In the genomic region with DNA sequence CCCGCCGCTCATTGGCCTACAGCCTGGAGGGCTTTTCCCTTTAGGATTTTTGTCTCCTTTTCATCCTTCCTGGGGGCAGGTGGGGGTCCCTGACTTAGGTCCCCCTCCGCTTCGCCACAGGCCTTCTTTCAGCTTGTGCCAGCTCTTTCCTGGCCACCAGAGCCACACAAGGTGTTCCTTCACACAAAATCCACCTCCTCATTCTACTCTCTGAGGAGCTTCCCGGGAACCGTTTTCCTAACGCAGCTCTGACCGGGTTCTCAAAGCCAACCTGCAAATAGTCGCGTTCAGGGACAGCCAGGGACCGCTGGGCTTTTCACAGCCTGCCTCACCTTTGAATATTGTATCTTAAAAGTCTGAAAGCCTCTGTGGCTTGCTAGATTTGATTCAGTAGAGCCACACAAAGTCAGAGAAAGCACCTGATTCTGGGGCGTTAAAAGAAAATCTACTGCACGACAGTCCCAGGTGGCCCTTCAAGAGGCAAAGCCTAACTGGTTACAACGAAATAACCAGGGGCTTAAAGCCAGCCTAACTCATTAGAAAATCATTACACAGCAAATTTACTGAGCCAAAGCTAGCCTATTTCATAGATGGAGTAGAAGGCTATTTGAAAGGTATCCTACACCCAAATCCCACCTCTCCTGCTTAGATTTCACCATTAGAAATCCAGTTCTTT, we compare ENCODE assay signal across 9 cellular contexts. TPM values are rescaled to one million over a fixed set of nuclear protein-coding genes. Genes with fewer than 3 reads are reported as not detected.
DNase-seq lines count a peak whose midpoint lies in the region; ATAC-seq, FAIRE-seq and TF ChIP-seq lines count a peak whose summit lies in the region.
"Had no signal": no experiment of that assay in that cellular context is flagged by ENCODE, and none has a peak within 500 bp of the region (broad histone marks: within the 10 kb centered on the region; RNA-seq: fewer than 3 reads in every experiment).

No MANE protein-coding gene starts in this region.

- BruUV-seq in A673 (replicated peaks; lab: Mats Ljungman, UMichigan) = no TSS peak

- no peak for TF ChIP-seq CTCF in A673 (conservative IDR thresholded peaks at IDR 0.05; ENCODE audit: low read depth, low read length)

- no peak overlapping the region for H3K9ac ChIP-seq in HUES48 (ENCODE audit: low read depth, low read length)

- H3K36me3 ChIP-seq in A673 (ENCODE audit: insufficient read depth, low read length, poor library complexity, severe bottlenecking) (no peaks in the 10 kb centered on the region), HUES48 (ENCODE audit: control insufficient read depth, insufficient read depth, low read length) (no peaks in the 10 kb centered on the region)

- H3K4me3 ChIP-seq in A673 (ENCODE audit: low read depth, low read length, poor library complexity, severe bottlenecking) (peak overlapping the region; percentile 24), HUES48 (ENCODE audit: low read depth, low read length) (peak overlapping the region; percentile 63)

- no peak overlapping the region for H3K27ac ChIP-seq in A673 (ENCODE audit: low read depth, low read length, poor library complexity, severe bottlenecking)
- H3K27ac ChIP-seq in HUES48 (ENCODE audit: low read depth, low read length) = peak overlapping the region; percentile 56

- H3K27ac Mint-ChIP-seq in dendritic cell treated with granulocyte-macrophage colony-stimulating factor and Interleukin-4, amounts not matched to agents 40 ng/mL and 50 ng/mL, for 4 days = no peak overlapping the region
- H3K27ac Mint-ChIP-seq in naive B cell = no peak overlapping the region

- H3K9me3 Mint-ChIP-seq in dendritic cell treated with granulocyte-macrophage colony-stimulating factor and Interleukin-4, amounts not matched to agents 40 ng/mL and 50 ng/mL, for 4 days = no peaks in the 10 kb centered on the region
- peaks cover 0 to 4% (median 0%) of the 10 kb centered on the region in 7 donors for H3K9me3 Mint-ChIP-seq in naive B cell

- DNase-seq in A673 (ENCODE audit: low spot score) (no peak), naive B cell (no peak), HTR-8/SVneo (ENCODE audit: insufficient read length, low spot score) (no peak), Ammon's horn (ENCODE audit: low spot score) (no peak), superior temporal gyrus (ENCODE audit: extremely low spot score) (no peak)
- no peak for DNase-seq in activated effector memory CD4-positive, alpha-beta T cell treated with anti-CD3 and anti-CD28 coated beads, Interleukin-2, amount 50 U/mL, for 16 hours

- H3K4me1 ChIP-seq in A673 (ENCODE audit: insufficient read depth, low read length, poor library complexity, severe bottlenecking) (no peaks in the 10 kb centered on the region), HUES48 (ENCODE audit: control insufficient read depth, insufficient read depth, low read length) (peaks cover 61% of the 10 kb centered on the region)

- H3K4me3 Mint-ChIP-seq in dendritic cell treated with granulocyte-macrophage colony-stimulating factor and Interleukin-4, amounts not matched to agents 40 ng/mL and 50 ng/mL, for 4 days = peak overlapping the region; percentile 53
- peak overlapping the region; percentile 35 to 82 (median 72) for H3K4me3 Mint-ChIP-seq in naive B cell

- no peak for ATAC-seq in naive B cell (ENCODE audit: low read depth in 2 of 2)

- no peaks in the 10 kb centered on the region for H3K36me3 Mint-ChIP-seq in dendritic cell treated with granulocyte-macrophage colony-stimulating factor and Interleukin-4, amounts not matched to agents 40 ng/mL and 50 ng/mL, for 4 days (ENCODE audit: low read depth)
- no peaks in the 10 kb centered on the region for H3K36me3 Mint-ChIP-seq in naive B cell

- intact Hi-C loops in A673 (cut with micrococcal nuclease; ENCODE audit: unreplicated experiment) = no loop called here
- intact Hi-C loops in dendritic cell treated with granulocyte-macrophage colony-stimulating factor and Interleukin-4, amounts not matched to agents 40 ng/mL and 50 ng/mL, for 4 days (cut with micrococcal nuclease) = no loop called here

- CTCF ChIA-PET in A673 (lab: Charles Lee) = no interaction called here

- peaks cover 47% of the 10 kb centered on the region for H3K27me3 Mint-ChIP-seq in dendritic cell treated with granulocyte-macrophage colony-stimulating factor and Interleukin-4, amounts not matched to agents 40 ng/mL and 50 ng/mL, for 4 days
- H3K27me3 Mint-ChIP-seq in naive B cell = peaks cover 26 to 47% (median 40%) of the 10 kb centered on the region in 3 donors

- peaks cover 4% of the 10 kb centered on the region for H3K27me3 ChIP-seq in A673 (replicated peaks; ENCODE audit: insufficient read depth, low read depth, low read length, poor library complexity)
- H3K27me3 ChIP-seq in HUES48 (ENCODE audit: control insufficient read depth, insufficient read depth, low read length) = peaks cover 18% of the 10 kb centered on the region

- peaks cover 5% of the 10 kb centered on the region for H3K4me1 Mint-ChIP-seq in dendritic cell treated with granulocyte-macrophage colony-stimulating factor and Interleukin-4, amounts not matched to agents 40 ng/mL and 50 ng/mL, for 4 days (ENCODE audit: low read depth)
- peaks cover 0 to 4% (median 0%) of the 10 kb centered on the region in 3 donors for H3K4me1 Mint-ChIP-seq in naive B cell

- POLR2A ChIA-PET in A673 (lab: Charles Lee; ENCODE audit: low non-redundant PET) = no interaction called here

- no peak for FAIRE-seq in HTR-8/SVneo (lab: Jason Lieb, UNC)

- H3K9me3 ChIP-seq in A673 (ENCODE audit: low read depth, low read length, poor library complexity, severe bottlenecking) (no peaks in the 10 kb centered on the region), HUES48 (ENCODE audit: control insufficient read depth, insufficient read depth, low read length) (no peaks in the 10 kb centered on the region)

RNA-seq across cellular contexts. Expression of a gene that starts 0.8 kb away (rescaled TPM):
- 0.24 and 0.74 TPM in 2 replicates for total RNA-seq in A673 (2021)
- polyA plus RNA-seq in naive B cell (ENCODE audit: low read depth in 6 of 6) = not detected
- total RNA-seq: M059J had no signal
